ENCODE assay signal across 8 cellular contexts in genomic region chr2:46970334-46971288, GRCh38. TPM values are rescaled to one million over a fixed set of nuclear protein-coding genes. Genes with fewer than 3 reads are reported as not detected.
DNase-seq lines count a peak whose midpoint lies in the region; ATAC-seq and TF ChIP-seq lines count a peak whose summit lies in the region.

No MANE protein-coding gene starts in this region.

- H3K27me3 Mint-ChIP-seq in activated CD8-positive, alpha-beta memory T cell treated with anti-CD3 and anti-CD28 coated beads, Interleukin-2, amount 10 ng/mL, durations not matched to agents 7 days and 5 days, result no peaks in the 10 kb centered on the region
- H3K27me3 Mint-ChIP-seq in activated T-helper 1 cell treated with anti-CD3 and anti-CD28 coated beads, Interleukin-12 subunit alpha, Interleukin-12 subunit beta, Interleukin-2, Interleukin-4 antibody, amounts not matched to agents 30 ng/mL and 10 ng/mL and 1 ng/mL, durations not matched to agents 14 hours and 24 hours and 36 hours (ENCODE audit: insufficient read depth), result no peaks in the 10 kb centered on the region

- no peaks in the 10 kb centered on the region for H3K27me3 ChIP-seq in upper lobe of right lung

- no peak overlapping the region for H3K4me3 Mint-ChIP-seq in activated CD8-positive, alpha-beta memory T cell treated with anti-CD3 and anti-CD28 coated beads, Interleukin-2, amount 10 ng/mL, durations not matched to agents 7 days and 5 days
- no peak overlapping the region for H3K4me3 Mint-ChIP-seq in activated T-helper 1 cell treated with anti-CD3 and anti-CD28 coated beads, Interleukin-12 subunit alpha, Interleukin-12 subunit beta, Interleukin-2, Interleukin-4 antibody, amounts not matched to agents 30 ng/mL and 10 ng/mL and 1 ng/mL, durations not matched to agents 14 hours and 24 hours and 36 hours

- no peak for TF ChIP-seq CTCF in upper lobe of right lung (IDR thresholded peaks at IDR 0.05)

- no peaks in the 10 kb centered on the region for H3K9me3 Mint-ChIP-seq in activated CD8-positive, alpha-beta memory T cell treated with anti-CD3 and anti-CD28 coated beads, Interleukin-2, amount 10 ng/mL, durations not matched to agents 7 days and 5 days (ENCODE audit: low read depth)
- H3K9me3 Mint-ChIP-seq in activated T-helper 1 cell treated with anti-CD3 and anti-CD28 coated beads, Interleukin-12 subunit alpha, Interleukin-12 subunit beta, Interleukin-2, Interleukin-4 antibody, amounts not matched to agents 30 ng/mL and 10 ng/mL and 1 ng/mL, durations not matched to agents 14 hours and 24 hours and 36 hours, result no peaks in the 10 kb centered on the region

- H3K36me3 ChIP-seq in upper lobe of right lung, result peaks cover 8% of the 10 kb centered on the region

- no peak for DNase-seq in activated CD8-positive, alpha-beta memory T cell treated with anti-CD3 and anti-CD28 coated beads, Interleukin-2, amount 10 ng/mL, durations not matched to agents 7 days and 5 days
- DNase-seq in activated CD8-positive, alpha-beta memory T cell treated with anti-CD3 and anti-CD28 coated beads for 24 hours, result no peak
- DNase-seq in activated T-helper 1 cell treated with anti-CD3 and anti-CD28 coated beads, Interleukin-12 subunit alpha, Interleukin-12 subunit beta, Interleukin-2, Interleukin-4 antibody, amounts not matched to agents 30 ng/mL and 10 ng/mL and 1 ng/mL, durations not matched to agents 14 hours and 24 hours and 36 hours (ENCODE audit: low spot score), result no peak
- DNase-seq in kidney glomerular epithelial cell (lab: John Stamatoyannopoulos, UW) (peak; percentile 36), upper lobe of right lung (no peak), mesenteric fat pad (ENCODE audit: low spot score) (no peak)
- no peak for DNase-seq in activated CD8-positive, alpha-beta memory T cell treated with anti-CD3 and anti-CD28 coated beads, Interleukin-2, amount 50 U/mL, for 4 hours

- H3K9me3 ChIP-seq in upper lobe of right lung, result no peaks in the 10 kb centered on the region

- H3K4me1 Mint-ChIP-seq in activated CD8-positive, alpha-beta memory T cell treated with anti-CD3 and anti-CD28 coated beads, Interleukin-2, amount 10 ng/mL, durations not matched to agents 7 days and 5 days, result peaks cover 3% of the 10 kb centered on the region
- H3K4me1 Mint-ChIP-seq in activated T-helper 1 cell treated with anti-CD3 and anti-CD28 coated beads, Interleukin-12 subunit alpha, Interleukin-12 subunit beta, Interleukin-2, Interleukin-4 antibody, amounts not matched to agents 30 ng/mL and 10 ng/mL and 1 ng/mL, durations not matched to agents 14 hours and 24 hours and 36 hours (ENCODE audit: low read depth), result peaks cover 17% of the 10 kb centered on the region

- intact Hi-C loops in activated T-helper 1 cell treated with anti-CD3 and anti-CD28 coated beads, Interleukin-12 subunit alpha, Interleukin-12 subunit beta, Interleukin-2, Interleukin-4 antibody, amounts not matched to agents 30 ng/mL and 10 ng/mL and 1 ng/mL, durations not matched to agents 14 hours and 24 hours and 36 hours (cut with micrococcal nuclease), result no loop called here
- intact Hi-C loops in upper lobe of right lung (cut with DNase I), result no loop called here

- peaks cover 48% of the 10 kb centered on the region for H3K4me1 ChIP-seq in upper lobe of right lung

- H3K27ac ChIP-seq in upper lobe of right lung, result peak overlapping the region; percentile 61

- CTCF ChIA-PET in activated CD8-positive, alpha-beta memory T cell treated with anti-CD3 and anti-CD28 coated beads, Interleukin-2, amount 10 ng/mL, durations not matched to agents 7 days and 5 days (lab: Charles Lee), result interaction anchor here (0.6 kb wide), 1 partner anchor 702 kb away, joined by 3 read pairs; no protein-coding TSS in a partner anchor

- ATAC-seq in activated CD8-positive, alpha-beta memory T cell treated with anti-CD3 and anti-CD28 coated beads, Interleukin-2, amount 10 ng/mL, durations not matched to agents 7 days and 5 days, result peak; percentile 27
- ATAC-seq in upper lobe of right lung (peak; percentile 79), GM21825 (IDR thresholded peaks at IDR 0.05; ENCODE audit: unreplicated experiment) (no peak)

- no peak overlapping the region for H3K27ac Mint-ChIP-seq in activated CD8-positive, alpha-beta memory T cell treated with anti-CD3 and anti-CD28 coated beads, Interleukin-2, amount 10 ng/mL, durations not matched to agents 7 days and 5 days
- peak overlapping the region; percentile 52 for H3K27ac Mint-ChIP-seq in activated T-helper 1 cell treated with anti-CD3 and anti-CD28 coated beads, Interleukin-12 subunit alpha, Interleukin-12 subunit beta, Interleukin-2, Interleukin-4 antibody, amounts not matched to agents 30 ng/mL and 10 ng/mL and 1 ng/mL, durations not matched to agents 14 hours and 24 hours and 36 hours

- no peak overlapping the region for H3K4me3 ChIP-seq in upper lobe of right lung

- peaks cover 3% of the 10 kb centered on the region for H3K36me3 Mint-ChIP-seq in activated CD8-positive, alpha-beta memory T cell treated with anti-CD3 and anti-CD28 coated beads, Interleukin-2, amount 10 ng/mL, durations not matched to agents 7 days and 5 days
- H3K36me3 Mint-ChIP-seq in activated T-helper 1 cell treated with anti-CD3 and anti-CD28 coated beads, Interleukin-12 subunit alpha, Interleukin-12 subunit beta, Interleukin-2, Interleukin-4 antibody, amounts not matched to agents 30 ng/mL and 10 ng/mL and 1 ng/mL, durations not matched to agents 14 hours and 24 hours and 36 hours (ENCODE audit: low read depth), result peaks cover 17% of the 10 kb centered on the region

RNA-seq across cellular contexts. Expression of gene TTC7A, which starts 29.6 kb away (rescaled TPM):
- total RNA-seq in activated CD8-positive, alpha-beta memory T cell treated with anti-CD3 and anti-CD28 coated beads, Interleukin-2, amount 10 ng/mL, durations not matched to agents 7 days and 5 days, result 10 to 100 TPM; 67.5 to 79.0 TPM
- 72.5 and 77.2 TPM in 2 replicates for total RNA-seq in activated T-helper 1 cell treated with anti-CD3 and anti-CD28 coated beads, Interleukin-12 subunit alpha, Interleukin-12 subunit beta, Interleukin-2, Interleukin-4 antibody, amounts not matched to agents 30 ng/mL and 10 ng/mL and 1 ng/mL, durations not matched to agents 14 hours and 24 hours and 36 hours
- 45.5 TPM for total RNA-seq in upper lobe of right lung
- total RNA-seq in mesenteric fat pad, result 35.5 TPM

RNA-seq across cellular contexts. Expression of gene MCFD2, which starts 55.0 kb away (rescaled TPM):
- total RNA-seq in activated CD8-positive, alpha-beta memory T cell treated with anti-CD3 and anti-CD28 coated beads, Interleukin-2, amount 10 ng/mL, durations not matched to agents 7 days and 5 days, result 10 to 100 TPM; 30.5 to 35.8 TPM
- total RNA-seq in activated T-helper 1 cell treated with anti-CD3 and anti-CD28 coated beads, Interleukin-12 subunit alpha, Interleukin-12 subunit beta, Interleukin-2, Interleukin-4 antibody, amounts not matched to agents 30 ng/mL and 10 ng/mL and 1 ng/mL, durations not matched to agents 14 hours and 24 hours and 36 hours, result 48.8 and 51.0 TPM in 2 replicates
- total RNA-seq in upper lobe of right lung, result 104 TPM
- 104 TPM for total RNA-seq in mesenteric fat pad
